ENCODE assay signal across 9 cellular contexts in genomic region chr3:132536442-132537153, GRCh38.
DNase-seq lines count a peak whose midpoint lies in the region; ATAC-seq, FAIRE-seq and TF ChIP-seq lines count a peak whose summit lies in the region.
"Had no signal": no experiment of that assay in that cellular context is flagged by ENCODE, and none has a peak within 500 bp of the region (broad histone marks: within the 10 kb centered on the region; RNA-seq: fewer than 3 reads in every experiment).

No MANE protein-coding gene starts in this region.

- H3K9me3 Mint-ChIP-seq in natural killer cell: no peaks in the 10 kb centered on the region
- H3K9me3 Mint-ChIP-seq: IgD-negative memory B cell had no signal

- ATAC-seq in A549: peak; percentile 34 to 46; a peak in 5 of 6 replicates
- ATAC-seq in GM19395 (IDR thresholded peaks at IDR 0.05; ENCODE audit: unreplicated experiment): peak; percentile 17
- ATAC-seq in SK-N-SH treated with all-trans-retinoic acid at 6 μM for 48 hours: peak; percentile 68
- ATAC-seq in natural killer cell: no peak

- DNase-seq in A549 (ENCODE audit: low read depth in 1 of 2, low spot score in 1 of 2) (no peak), fibroblast of mammary gland (ENCODE audit: low read depth) (peak; percentile 39), natural killer cell (no peak), BE2C (no peak), NCI-H748 (lab: John Stamatoyannopoulos, UW; ENCODE audit: unreplicated experiment) (no peak), SK-N-DZ (ENCODE audit: low spot score) (no peak)

- H3K27ac Mint-ChIP-seq in natural killer cell: peak overlapping the region in 1 of 2 donors; percentile 25

- H3K27me3 ChIP-seq in BE2C: no peaks in the 10 kb centered on the region

- no peaks in the 10 kb centered on the region for H3K4me1 ChIP-seq in A549
- H3K4me1 ChIP-seq in BE2C: no peaks in the 10 kb centered on the region

- no peak for TF ChIP-seq EP300 in A549 (IDR thresholded peaks at IDR 0.05)

- no peaks in the 10 kb centered on the region for H3K9me3 ChIP-seq in A549
- no peaks in the 10 kb centered on the region for H3K9me3 ChIP-seq in BE2C

- TF ChIP-seq CTCF in A549 (IDR thresholded peaks at IDR 0.05) (no peak), fibroblast of mammary gland (conservative IDR thresholded peaks at IDR 0.05; ENCODE audit: control insufficient read depth, insufficient read depth, low read depth, low read length) (peak; percentile 8), natural killer cell (IDR thresholded peaks at IDR 0.05) (no peak), BE2C (IDR thresholded peaks at IDR 0.05; ENCODE audit: low read depth, low read length) (no peak)

- TF ChIP-seq POLR2A in A549 (IDR thresholded peaks at IDR 0.05; ENCODE audit: low read length): no peak

- no peak overlapping the region for H3K4me3 Mint-ChIP-seq in natural killer cell
- H3K4me3 Mint-ChIP-seq: IgD-negative memory B cell had no signal

- H3K4me3 ChIP-seq in A549 (no peak overlapping the region), fibroblast of mammary gland (ENCODE audit: control insufficient read depth, low read depth, low read length) (no peak overlapping the region), BE2C (ENCODE audit: low read depth, low read length) (no peak overlapping the region)

- TF ChIP-seq RAD21 in A549 (conservative IDR thresholded peaks at IDR 0.05 in 1 of 2, IDR thresholded peaks at IDR 0.05 in 1 of 2): no peak

- CTCF ChIA-PET in A549 (lab: Yijun Ruan, JAX): interaction anchor here (0.5 to 3.4 kb wide), 15 partner anchors 9 to 114 kb away, joined by 3 to 16 read pairs (median 5); no protein-coding TSS in a partner anchor

- peaks cover 14% of the 10 kb centered on the region for H3K36me3 Mint-ChIP-seq in natural killer cell

- H3K27me3 Mint-ChIP-seq in natural killer cell (ENCODE audit: low read depth in 2 of 2): no peaks in the 10 kb centered on the region
- H3K27me3 Mint-ChIP-seq: IgD-negative memory B cell had no signal

- peaks cover 19% of the 10 kb centered on the region for H3K36me3 ChIP-seq in BE2C

- no peak overlapping the region for H3K4me2 ChIP-seq in A549

- peaks cover 4 to 5% of the 10 kb centered on the region in 2 donors for H3K4me1 Mint-ChIP-seq in natural killer cell

- FAIRE-seq in A549 (lab: Jason Lieb, UNC): no peak

- intact Hi-C loops in natural killer cell (cut with micrococcal nuclease): loop anchor here (1.0 kb wide), 1 partner anchor 106 kb away; no protein-coding TSS in a partner anchor

- POLR2A ChIA-PET in A549 (lab: Yijun Ruan, JAX): no interaction called here

- no peak overlapping the region for H3K27ac ChIP-seq in A549

- WGBS in A549 (ENCODE audit: missing lambda C conversion rate): 85% methylated on average over 3 of the region's 3 CpGs

TF ChIP-seq in A549, 52 proteins besides CTCF, POLR2A, EP300 and RAD21 (continues in another document):
- TF ChIP-seq JUNB (IDR thresholded peaks at IDR 0.05) (no peak), ESRRA (IDR thresholded peaks at IDR 0.05; ENCODE audit: borderline replicate concordance, low read length) (no peak), MAFK (IDR thresholded peaks at IDR 0.05; ENCODE audit: partially characterized antibody) (no peak), KDM1A (IDR thresholded peaks at IDR 0.05; ENCODE audit: low read depth) (no peak), ZFP36 (IDR thresholded peaks at IDR 0.05; ENCODE audit: borderline replicate concordance, partially characterized antibody) (no peak), PBX3 (IDR thresholded peaks at IDR 0.05) (no peak), EHF (CRISPR knock-in tag; IDR thresholded peaks at IDR 0.05) (no peak), TFCP2L1 (CRISPR knock-in tag; IDR thresholded peaks at IDR 0.05) (no peak), CHD4 (IDR thresholded peaks at IDR 0.05; ENCODE audit: borderline replicate concordance) (no peak)
- TF ChIP-seq, protein P1, sequence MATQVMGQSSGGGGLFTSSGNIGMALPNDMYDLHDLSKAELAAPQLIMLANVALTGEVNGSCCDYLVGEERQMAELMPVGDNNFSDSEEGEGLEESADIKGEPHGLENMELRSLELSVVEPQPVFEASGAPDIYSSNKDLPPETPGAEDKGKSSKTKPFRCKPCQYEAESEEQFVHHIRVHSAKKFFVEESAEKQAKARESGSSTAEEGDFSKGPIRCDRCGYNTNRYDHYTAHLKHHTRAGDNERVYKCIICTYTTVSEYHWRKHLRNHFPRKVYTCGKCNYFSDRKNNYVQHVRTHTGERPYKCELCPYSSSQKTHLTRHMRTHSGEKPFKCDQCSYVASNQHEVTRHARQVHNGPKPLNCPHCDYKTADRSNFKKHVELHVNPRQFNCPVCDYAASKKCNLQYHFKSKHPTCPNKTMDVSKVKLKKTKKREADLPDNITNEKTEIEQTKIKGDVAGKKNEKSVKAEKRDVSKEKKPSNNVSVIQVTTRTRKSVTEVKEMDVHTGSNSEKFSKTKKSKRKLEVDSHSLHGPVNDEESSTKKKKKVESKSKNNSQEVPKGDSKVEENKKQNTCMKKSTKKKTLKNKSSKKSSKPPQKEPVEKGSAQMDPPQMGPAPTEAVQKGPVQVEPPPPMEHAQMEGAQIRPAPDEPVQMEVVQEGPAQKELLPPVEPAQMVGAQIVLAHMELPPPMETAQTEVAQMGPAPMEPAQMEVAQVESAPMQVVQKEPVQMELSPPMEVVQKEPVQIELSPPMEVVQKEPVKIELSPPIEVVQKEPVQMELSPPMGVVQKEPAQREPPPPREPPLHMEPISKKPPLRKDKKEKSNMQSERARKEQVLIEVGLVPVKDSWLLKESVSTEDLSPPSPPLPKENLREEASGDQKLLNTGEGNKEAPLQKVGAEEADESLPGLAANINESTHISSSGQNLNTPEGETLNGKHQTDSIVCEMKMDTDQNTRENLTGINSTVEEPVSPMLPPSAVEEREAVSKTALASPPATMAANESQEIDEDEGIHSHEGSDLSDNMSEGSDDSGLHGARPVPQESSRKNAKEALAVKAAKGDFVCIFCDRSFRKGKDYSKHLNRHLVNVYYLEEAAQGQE (IDR thresholded peaks at IDR 0.05): no peak

TF ChIP-seq in SK-N-SH treated with all-trans-retinoic acid at 6 μM for 48 hours, 23 proteins besides CTCF, POLR2A, EP300 and RAD21:
- TF ChIP-seq CREB5 (CRISPR knock-in tag; IDR thresholded peaks at IDR 0.05; ENCODE audit: low read depth): no peak
- TF ChIP-seq ZC3H10 (CRISPR knock-in tag; IDR thresholded peaks at IDR 0.05): no peak
- no peak for TF ChIP-seq ZNF70 (CRISPR knock-in tag; IDR thresholded peaks at IDR 0.05)
- TF ChIP-seq TSHZ2 (CRISPR knock-in tag; IDR thresholded peaks at IDR 0.05): no peak
- TF ChIP-seq ZFP3 (CRISPR knock-in tag; IDR thresholded peaks at IDR 0.05): no peak
- no peak for TF ChIP-seq TOX (CRISPR knock-in tag; IDR thresholded peaks at IDR 0.05; ENCODE audit: borderline replicate concordance)
- TF ChIP-seq ARNTL (CRISPR knock-in tag; IDR thresholded peaks at IDR 0.05; ENCODE audit: borderline replicate concordance, low read depth): no peak
- TF ChIP-seq PPARA (CRISPR knock-in tag; IDR thresholded peaks at IDR 0.05; ENCODE audit: borderline replicate concordance): no peak

Comparison
In these comparisons a context has a peak if more than half of its experiments do, and no peak if none do; other contexts are left out.
1. ATAC-seq: peak in A549 (2 of 2), GM19395 (single experiment) and SK-N-SH treated with all-trans-retinoic acid at 6 μM for 48 hours (single experiment); none in natural killer cell (0 of 3).